ENCODE assay signal across 8 cellular contexts in the genomic region with DNA sequence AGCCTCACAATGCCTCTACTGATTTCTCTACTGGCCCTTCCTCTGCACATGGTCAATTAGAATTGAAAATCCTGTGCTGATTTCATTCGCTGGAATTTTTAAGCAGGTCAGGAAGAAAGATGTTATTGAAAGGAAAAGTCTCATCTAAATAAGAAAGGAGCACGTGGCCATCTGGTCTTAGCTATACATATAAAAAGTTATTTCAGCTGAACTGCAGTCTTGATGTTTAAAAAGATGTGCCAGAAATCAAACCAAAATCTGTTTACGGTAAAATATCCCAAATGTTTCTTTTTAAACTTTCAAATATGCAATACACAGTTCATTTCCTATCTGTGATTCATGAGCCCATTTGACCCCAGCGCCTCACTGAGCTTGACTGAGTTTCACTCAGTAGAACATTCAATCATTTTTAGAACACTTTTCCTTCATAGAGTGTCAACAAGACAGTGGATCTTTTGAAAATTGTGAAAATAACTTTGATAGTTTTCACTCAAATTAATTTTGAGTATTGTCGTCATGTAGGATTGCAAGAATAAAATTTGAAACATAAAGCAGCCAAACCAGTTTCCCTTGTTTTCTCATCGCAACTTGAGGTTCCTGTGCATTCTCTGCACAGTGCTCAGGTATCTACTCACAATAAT.
A peak's percentile ranks its signal among the peaks of the same experiment; 100 is the strongest.
DNase-seq lines count a peak whose midpoint lies in the region; ATAC-seq and TF ChIP-seq lines count a peak whose summit lies in the region.

No MANE protein-coding gene starts in this region.

- H3K9me3 Mint-ChIP-seq in naive thymus-derived CD4-positive, alpha-beta T cell = no peaks in the 10 kb centered on the region

- H3K36me3 Mint-ChIP-seq in naive thymus-derived CD4-positive, alpha-beta T cell = peaks cover 0 to 25% (median 0%) of the 10 kb centered on the region in 5 donors

- POLR2A ChIA-PET in naive thymus-derived CD4-positive, alpha-beta T cell (lab: Charles Lee) = interaction anchor here (1.1 to 2.1 kb wide), 2 partner anchors 12 to 312 kb away, joined by 4 to 6 read pairs; no protein-coding TSS in a partner anchor

- peaks cover 16 to 54% (median 43%) of the 10 kb centered on the region in 7 donors for H3K4me1 Mint-ChIP-seq in naive thymus-derived CD4-positive, alpha-beta T cell

- peak overlapping the region in 8 of 9 donors; percentile 61 to 94 (median 86) for H3K27ac Mint-ChIP-seq in naive thymus-derived CD4-positive, alpha-beta T cell

- H3K27ac ChIP-seq in DND-41 (ENCODE audit: low read length) = peak overlapping the region; percentile 92
- peak overlapping the region; percentile 43 for H3K27ac ChIP-seq in naive thymus-derived CD4-positive, alpha-beta T cell (ENCODE audit: low read depth, low read length)

- TF ChIP-seq POLR2A in NB4 (IDR thresholded peaks at IDR 0.05; ENCODE audit: extremely low read depth, insufficient read length) (no peak), lower leg skin (IDR thresholded peaks at IDR 0.05) (no peak)

- H3K9ac ChIP-seq in DND-41 (ENCODE audit: low read depth, low read length) = peak overlapping the region; percentile 68

- CTCF ChIA-PET in naive thymus-derived CD4-positive, alpha-beta T cell (lab: Charles Lee) = no interaction called here

- intact Hi-C loops in naive thymus-derived CD4-positive, alpha-beta T cell (cut with micrococcal nuclease) = loop anchor here (5.0 to 10.0 kb wide), 5 partner anchors 318 to 1158 kb away; partner anchors contain the start of genes DENND1B (in 2 of the 2) and C1orf53 (in 1 of the 2)
- intact Hi-C loops in lower leg skin (cut with DNase I; ENCODE audit: low total_unique reads) = no loop called here

- in situ Hi-C loops in astrocyte of the spinal cord (cut with HindIII; ENCODE audit: low sequenced_read_pairs) = no loop called here

- H3K4me2 ChIP-seq in DND-41 (ENCODE audit: insufficient read depth, low read length) = peak overlapping the region; percentile 62

- H2AFZ ChIP-seq in DND-41 (ENCODE audit: low read depth, low read length) = no peak overlapping the region

- DNase-seq in DND-41 (peak; percentile 48), NB4 (ENCODE audit: low read depth) (peak; percentile 64), astrocyte of the spinal cord (ENCODE audit: low read depth, low spot score) (peak; percentile 47), lower leg skin (ENCODE audit: low spot score in 2 of 2) (no peak)
- peak in 2 of 9 donors; percentile 13 to 18 for DNase-seq in naive thymus-derived CD4-positive, alpha-beta T cell

- ATAC-seq in DND-41 (ENCODE audit: insufficient read depth, low read depth) (no peak), HG02763 (IDR thresholded peaks at IDR 0.05; ENCODE audit: unreplicated experiment) (no peak), GM18519 (IDR thresholded peaks at IDR 0.05; ENCODE audit: low FRiP score, unreplicated experiment) (no peak), HG02610 (IDR thresholded peaks at IDR 0.05; ENCODE audit: unreplicated experiment) (no peak)
- no peak for ATAC-seq in naive thymus-derived CD4-positive, alpha-beta T cell

- H3K4me3 ChIP-seq in DND-41 (ENCODE audit: low read depth in 1 of 2, low read length in 2 of 2) = peak overlapping the region; percentile 63 to 89
- H3K4me3 ChIP-seq in NB4 (ENCODE audit: low read depth, low read length) = peak overlapping the region; percentile 96
- H3K4me3 ChIP-seq in astrocyte of the spinal cord (ENCODE audit: low read depth, low read length) = peak overlapping the region; percentile 22
- no peak overlapping the region for H3K4me3 ChIP-seq in naive thymus-derived CD4-positive, alpha-beta T cell (ENCODE audit: low read length)
- no peak overlapping the region for H3K4me3 ChIP-seq in lower leg skin (ENCODE audit: low read depth, poor library complexity, severe bottlenecking)

- peak overlapping the region in 9 of 10 donors; percentile 62 to 90 (median 78) for H3K4me3 Mint-ChIP-seq in naive thymus-derived CD4-positive, alpha-beta T cell

- no peaks in the 10 kb centered on the region for H3K9me3 ChIP-seq in DND-41 (ENCODE audit: insufficient read depth, low read length, severe bottlenecking)
- no peaks in the 10 kb centered on the region for H3K9me3 ChIP-seq in naive thymus-derived CD4-positive, alpha-beta T cell (ENCODE audit: control insufficient read depth in 2 of 3, low read length in 3 of 3)

- H3K27me3 Mint-ChIP-seq in naive thymus-derived CD4-positive, alpha-beta T cell = no peaks in the 10 kb centered on the region

- 42 to 50% methylated on average over 6 of the region's 6 CpGs for WGBS in lower leg skin, 2 donors

- no peak for TF ChIP-seq CTCF in DND-41 (IDR thresholded peaks at IDR 0.05; ENCODE audit: borderline replicate concordance, extremely low read depth, low read length, poor library complexity, severe bottlenecking)
- no peak for TF ChIP-seq CTCF in NB4 (IDR thresholded peaks at IDR 0.05; ENCODE audit: low read depth, low read length)
- no peak for TF ChIP-seq CTCF in astrocyte of the spinal cord (IDR thresholded peaks at IDR 0.05; ENCODE audit: low read depth, low read length)
- no peak for TF ChIP-seq CTCF in lower leg skin (IDR thresholded peaks at IDR 0.05)

- peaks cover 31% of the 10 kb centered on the region for H3K4me1 ChIP-seq in DND-41 (ENCODE audit: insufficient read depth, low read length)
- H3K4me1 ChIP-seq in naive thymus-derived CD4-positive, alpha-beta T cell (ENCODE audit: control insufficient read depth in 2 of 2, insufficient read depth in 2 of 2, low read length in 2 of 2) = peaks cover 20 to 35% of the 10 kb centered on the region in 2 donors

- peaks cover 100% of the 10 kb centered on the region for H3K79me2 ChIP-seq in DND-41 (ENCODE audit: insufficient read depth, low read length)

- H3K36me3 ChIP-seq in DND-41 (ENCODE audit: insufficient read depth, low read length) = peaks cover 57% of the 10 kb centered on the region
- no peaks in the 10 kb centered on the region for H3K36me3 ChIP-seq in naive thymus-derived CD4-positive, alpha-beta T cell (ENCODE audit: control insufficient read depth in 2 of 3, insufficient read depth in 3 of 3, low read length in 3 of 3)

- H4K20me1 ChIP-seq in DND-41 (ENCODE audit: insufficient read depth, low read length) = peaks cover 10% of the 10 kb centered on the region; the same call in 1 of the 2 replicates

- no peaks in the 10 kb centered on the region for H3K27me3 ChIP-seq in DND-41 (ENCODE audit: insufficient read depth, low read length, poor library complexity)
- H3K27me3 ChIP-seq in naive thymus-derived CD4-positive, alpha-beta T cell (ENCODE audit: control insufficient read depth in 2 of 2, insufficient read depth in 2 of 2, low read length in 2 of 2) = no peaks in the 10 kb centered on the region

Comparison
In these comparisons a context has a peak if more than half of its experiments do, and no peak if none do; other contexts are left out.
1. DNase-seq: peak in DND-41 (single experiment), NB4 (single experiment) and astrocyte of the spinal cord (single experiment); none in lower leg skin (0 of 2).
2. H3K4me3 ChIP-seq: peak in DND-41 (2 of 2), NB4 (single experiment) and astrocyte of the spinal cord (single experiment); none in naive thymus-derived CD4-positive, alpha-beta T cell (single experiment) and lower leg skin (single experiment).